In the genomic region with DNA sequence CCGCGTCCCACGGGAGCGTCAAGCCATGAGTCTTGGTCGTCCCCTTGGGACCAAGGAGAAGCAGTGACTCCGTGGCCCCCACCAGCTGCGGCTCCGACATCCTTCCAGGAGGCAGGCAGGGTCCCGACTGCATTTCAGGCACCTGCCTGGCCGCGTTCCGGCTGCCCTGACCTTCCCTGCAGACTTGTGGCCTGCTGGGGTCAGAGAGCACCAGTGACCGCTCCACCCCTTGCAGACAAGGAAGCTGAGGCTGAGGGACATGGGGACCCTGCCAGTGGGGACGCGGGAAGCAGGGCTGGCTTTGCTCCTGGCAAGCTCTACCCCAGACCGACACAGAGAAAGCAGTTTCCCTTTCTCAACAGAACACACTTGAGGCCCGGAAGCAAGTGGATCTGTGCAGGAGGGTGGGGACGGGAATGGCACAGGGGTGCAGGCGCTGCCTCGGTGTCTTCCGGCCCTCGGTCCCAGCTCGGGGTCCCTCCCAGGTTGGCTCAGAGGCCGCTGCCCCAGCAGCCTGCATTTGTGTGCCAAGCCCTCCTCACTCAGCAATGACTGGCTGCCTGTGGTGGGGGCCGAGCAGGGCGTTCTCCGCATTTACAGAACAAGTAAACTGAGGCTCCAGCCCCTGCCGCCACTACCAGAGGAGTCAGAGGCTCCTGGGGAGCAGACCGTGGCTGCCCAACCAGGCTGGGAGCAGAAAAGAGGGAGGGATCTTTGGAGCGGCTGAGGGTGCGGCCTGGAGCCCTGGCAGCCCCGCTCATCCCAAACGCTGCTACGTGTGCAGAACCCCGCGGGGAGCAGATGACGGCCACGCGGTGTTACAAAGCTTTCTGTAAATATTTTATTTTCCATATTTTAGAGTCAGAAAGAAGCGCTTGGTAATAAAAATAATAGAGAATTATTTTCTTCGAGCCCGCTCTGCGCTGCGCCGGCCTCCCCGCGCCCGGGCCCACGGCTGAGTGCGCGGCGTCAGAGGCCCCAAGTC, we compare ENCODE assay signal across 15 cellular contexts. TPM values are rescaled to one million over a fixed set of nuclear protein-coding genes. Genes with fewer than 3 reads are reported as not detected.
DNase-seq lines count a peak whose midpoint lies in the region; ATAC-seq and TF ChIP-seq lines count a peak whose summit lies in the region.
"Had no signal": no experiment of that assay in that cellular context is flagged by ENCODE, and none has a peak within 500 bp of the region (broad histone marks: within the 10 kb centered on the region; RNA-seq: fewer than 3 reads in every experiment).

No MANE protein-coding gene starts in this region.

- H3K36me3 ChIP-seq in heart left ventricle (peaks cover 4 to 34% (median 28%) of the 10 kb centered on the region in 9 donors), gastrocnemius medialis (peaks cover 0 to 11% of the 10 kb centered on the region in 2 donors)

- DNase-seq in Right ventricle myocardium superior (peak; percentile 38), left cardiac atrium (no peak), heart left ventricle (peak in 1 of 5 donors; percentile 60), gastrocnemius medialis (no peak), GM19238 (ENCODE audit: insufficient read length, low spot score) (no peak), GM10248 (ENCODE audit: extremely low spot score) (no peak), NCI-H2196 (lab: John Stamatoyannopoulos, UW; ENCODE audit: unreplicated experiment) (no peak)
- DNase-seq: ACHN; activated CD4-positive, CD25-positive, alpha-beta regulatory T cell; activated T-cell treated with anti-CD3 and anti-CD28 coated beads, Interleukin-2, amount 50 U/mL, for 4 hours; Calu3; effector memory CD8-positive, alpha-beta T cell; mesendoderm; stimulated activated CD4-positive, alpha-beta T cell treated with anti-CD3 and anti-CD28 coated beads, Interleukin-4, amount 100 ng/mL, for 24 hours had no signal

- peak overlapping the region in 6 of 12 donors; percentile 22 to 33 (median 24) for H3K4me3 ChIP-seq in heart left ventricle
- peak overlapping the region; percentile 42 to 48 (median 44) for H3K4me3 ChIP-seq in gastrocnemius medialis

- WGBS in heart left ventricle, 4 donors = 78 to 89% (median 86%) methylated on average over 42 to 52 of the region's 52 CpGs

- H3K9me3 ChIP-seq in heart left ventricle (no peaks in the 10 kb centered on the region), gastrocnemius medialis (no peaks in the 10 kb centered on the region)

- in situ Hi-C loops in gastrocnemius medialis (cut with MboI; ENCODE audit: low sequenced_read_pairs in 4 of 4) = loop anchor here in 1 of 4 donors (5.0 to 10.0 kb wide), 2 partner anchors 42 to 105 kb away; partner anchors contain the start of gene GAS6

- TF ChIP-seq POLR2A in heart left ventricle (IDR thresholded peaks at IDR 0.05) (no peak), gastrocnemius medialis (IDR thresholded peaks at IDR 0.05) (no peak)

- ATAC-seq in Right ventricle myocardium superior (ENCODE audit: poor library complexity) (no peak), left cardiac atrium (no peak), heart left ventricle (no peak), gastrocnemius medialis (no peak), GM18502 (IDR thresholded peaks at IDR 0.05; ENCODE audit: poor library complexity, unreplicated experiment) (no peak)
- ATAC-seq: activated T-cell treated with anti-CD3 and anti-CD28 coated beads, Interleukin-2, amount 50 U/mL, for 4 hours; effector memory CD8-positive, alpha-beta T cell had no signal

- POLR2A ChIA-PET in GM10248 (lab: Yijun Ruan, JAX) = no interaction called here

- H3K4me1 ChIP-seq in heart left ventricle (peaks cover 19 to 71% (median 58%) of the 10 kb centered on the region in 12 donors), gastrocnemius medialis (peaks cover 33 to 39% of the 10 kb centered on the region in 2 donors)

- H3K27ac ChIP-seq in heart left ventricle (peak overlapping the region in 11 of 12 donors; percentile 65 to 89 (median 84)), gastrocnemius medialis (peak overlapping the region; percentile 94 to 97 (median 96))

- H3K27me3 ChIP-seq in heart left ventricle (no peaks in the 10 kb centered on the region), gastrocnemius medialis (no peaks in the 10 kb centered on the region)

- TF ChIP-seq CTCF in heart left ventricle (IDR thresholded peaks at IDR 0.05) (no peak), gastrocnemius medialis (IDR thresholded peaks at IDR 0.05 in 4 of 5, conservative IDR thresholded peaks at IDR 0.05 in 1 of 5) (no peak), GM10248 (IDR thresholded peaks at IDR 0.05; ENCODE audit: control extremely low read depth, extremely low read depth, low read depth, missing control alignments) (no peak)

- intact Hi-C loops in Right ventricle myocardium superior (cut with DNase I) = loop anchor here (5.0 kb wide), 3 partner anchors 67 to 127 kb away; no protein-coding TSS in a partner anchor
- intact Hi-C loops in left cardiac atrium (cut with DNase I) = loop anchor here (2.0 to 5.0 kb wide), 3 partner anchors 42 to 407 kb away; partner anchors contain the start of gene GAS6 (in 1 of the 2)
- intact Hi-C loops in heart left ventricle (cut with DNase I) = loop anchor here (2.0 to 5.0 kb wide), 7 partner anchors 17 to 407 kb away; partner anchors contain the start of gene GAS6 (in 5 of the 10)
- intact Hi-C loops in gastrocnemius medialis (cut with DNase I; ENCODE audit: low total_unique reads) = loop anchor here (1.0 to 10.0 kb wide), 3 partner anchors 43 to 405 kb away; no protein-coding TSS in a partner anchor

- CTCF ChIA-PET in GM10248 (lab: Yijun Ruan, JAX) = no interaction called here

RNA-seq across cellular contexts. Expression of gene GAS6, which starts 43.9 kb away (rescaled TPM):
- total RNA-seq in Right ventricle myocardium superior = 181 TPM
- total RNA-seq in left cardiac atrium = 100 to 1,000 TPM; 165 to 175 TPM
- 100 to 1,000 TPM; 125 to 438 (median 183) TPM for total RNA-seq in heart left ventricle
- polyA plus RNA-seq in heart left ventricle = 100 to 1,000 TPM in 1 of 2 donors, 10 to 100 TPM in 1; 96.7 to 249 TPM
- 100 to 1,000 TPM in 1 of 4 donors, 10 to 100 TPM in 3; 68.6 to 122 (median 86.3) TPM for total RNA-seq in gastrocnemius medialis
